ENCODE assay signal across 8 cellular contexts in genomic region chr17:12789075-12789975, GRCh38. TPM values are rescaled to one million over a fixed set of nuclear protein-coding genes. Genes with fewer than 3 reads are reported as not detected.
DNase-seq lines count a peak whose midpoint lies in the region; ATAC-seq and TF ChIP-seq lines count a peak whose summit lies in the region.

Gene ARHGAP44 (plus strand): TSS chr17:12789498. CDS start chr17:12789839, 341 bp downstream.

- peak; percentile 91 for ATAC-seq in HG02623 (IDR thresholded peaks at IDR 0.05; ENCODE audit: unreplicated experiment)

- peak within 1 kb of the TSS; percentile 94 for H3K4me3 Mint-ChIP-seq in glutamatergic neuron (ENCODE audit: unreplicated experiment)

- H3K9me3 Mint-ChIP-seq in glutamatergic neuron (ENCODE audit: unreplicated experiment) = peaks cover 5% of the 10 kb centered on the region

- peaks cover 19% of the 10 kb centered on the region for H3K4me1 Mint-ChIP-seq in glutamatergic neuron (ENCODE audit: low read depth, unreplicated experiment)

- peak within 1 kb of the TSS; percentile 56 for H3K4me3 ChIP-seq in GM12865 (ENCODE audit: low read depth, low read length)

- TF ChIP-seq CTCF in GM12865 (IDR thresholded peaks at IDR 0.05; ENCODE audit: insufficient read depth, low read depth, low read length, missing control alignments) (no peak), glutamatergic neuron (IDR thresholded peaks at IDR 0.05; ENCODE audit: partially characterized antibody, unreplicated experiment) (no peak)

- no peaks in the 10 kb centered on the region for H3K36me3 Mint-ChIP-seq in glutamatergic neuron (ENCODE audit: unreplicated experiment)

- peak within 1 kb of the TSS; percentile 87 for H3K27ac Mint-ChIP-seq in glutamatergic neuron (ENCODE audit: unreplicated experiment)

- H3K27me3 Mint-ChIP-seq in glutamatergic neuron (ENCODE audit: unreplicated experiment) = peaks cover 4% of the 10 kb centered on the region

- DNase-seq in 8988T (peak; percentile 76), GM12865 (ENCODE audit: low read depth) (peak; percentile 66), NCI-H1105 (lab: John Stamatoyannopoulos, UW) (peak; percentile 53), glutamatergic neuron (peak; percentile 88), nucleus accumbens (lab: John Stamatoyannopoulos, UW) (peak in 46 of 56 donors; percentile 9 to 75 (median 42))
- DNase-seq in activated naive CD4-positive, alpha-beta T cell treated with anti-CD3 and anti-CD28 coated beads, Interleukin-2, amount 50 U/mL, for 16 hours = peak; percentile 11
- DNase-seq in effector CD8-positive, alpha-beta T cell (lab: John Stamatoyannopoulos, UW) = no peak

RNA-seq across cellular contexts. Expression of gene ARHGAP44, which starts in this region (rescaled TPM):
- 17.5 TPM for total RNA-seq in glutamatergic neuron (ENCODE audit: unreplicated experiment)
